Comparison of ENCODE assay signal across 15 cellular contexts in genomic region chr15:41895957-41896356, GRCh38. TPM values are rescaled to one million over a fixed set of nuclear protein-coding genes. Genes with fewer than 3 reads are reported as not detected.
DNase-seq lines count a peak whose midpoint lies in the region; ATAC-seq and TF ChIP-seq lines count a peak whose summit lies in the region.
"Had no signal": no experiment of that assay in that cellular context is flagged by ENCODE, and none has a peak within 500 bp of the region (broad histone marks: within the 10 kb centered on the region; RNA-seq: fewer than 3 reads in every experiment).

No MANE protein-coding gene starts in this region.

- H3K4me3 Mint-ChIP-seq in activated naive CD8-positive, alpha-beta T cell = no peak overlapping the region
- no peak overlapping the region for H3K4me3 Mint-ChIP-seq in activated naive CD8-positive, alpha-beta T cell treated with anti-CD3 and anti-CD28 coated beads, Interleukin-2, amount 50 U/mL, for 24 hours
- H3K4me3 Mint-ChIP-seq in IgD-negative memory B cell = no peak overlapping the region
- no peak overlapping the region for H3K4me3 Mint-ChIP-seq in chondrocyte (ENCODE audit: unreplicated experiment)
- no peak overlapping the region for H3K4me3 Mint-ChIP-seq in stimulated activated memory B cell treated with anti-CD40 and anti-IgM and Interleukin-4, amounts not matched to agents 10 μg/mL and 1 μg/mL and 100 μg/mL, for 72 hours

- peak overlapping the region; percentile 80 for H3K27ac Mint-ChIP-seq in activated naive CD8-positive, alpha-beta T cell
- H3K27ac Mint-ChIP-seq in activated naive CD8-positive, alpha-beta T cell treated with anti-CD3 and anti-CD28 coated beads, Interleukin-2, amount 50 U/mL, for 24 hours = no peak overlapping the region
- H3K27ac Mint-ChIP-seq in IgD-negative memory B cell (peak overlapping the region; percentile 88 to 98 (median 97)), chondrocyte (ENCODE audit: unreplicated experiment) (peak overlapping the region; percentile 8)
- H3K27ac Mint-ChIP-seq in stimulated activated memory B cell treated with anti-CD40 and anti-IgM and Interleukin-4, amounts not matched to agents 10 μg/mL and 1 μg/mL and 100 μg/mL, for 72 hours = peak overlapping the region; percentile 94

- DNase-seq in activated naive CD8-positive, alpha-beta T cell treated with anti-CD3 and anti-CD28 coated beads, Interleukin-2, amount 50 U/mL, for 24 hours = no peak
- DNase-seq in chondrocyte (ENCODE audit: low spot score) (no peak), NCI-H774 (lab: John Stamatoyannopoulos, UW) (no peak)
- DNase-seq: aorta, caudate nucleus, DND-41, dorsolateral prefrontal cortex, KG1, left lung, NCI-H524, SK-N-SH had no signal

- H3K27me3 Mint-ChIP-seq in activated naive CD8-positive, alpha-beta T cell = no peaks in the 10 kb centered on the region
- no peaks in the 10 kb centered on the region for H3K27me3 Mint-ChIP-seq in activated naive CD8-positive, alpha-beta T cell treated with anti-CD3 and anti-CD28 coated beads, Interleukin-2, amount 50 U/mL, for 24 hours
- H3K27me3 Mint-ChIP-seq in IgD-negative memory B cell (no peaks in the 10 kb centered on the region), chondrocyte (ENCODE audit: low read depth) (no peaks in the 10 kb centered on the region)
- H3K27me3 Mint-ChIP-seq in stimulated activated memory B cell treated with anti-CD40 and anti-IgM and Interleukin-4, amounts not matched to agents 10 μg/mL and 1 μg/mL and 100 μg/mL, for 72 hours = no peaks in the 10 kb centered on the region

- no peak for TF ChIP-seq CTCF in chondrocyte (IDR thresholded peaks at IDR 0.05)

- no peaks in the 10 kb centered on the region for H3K36me3 Mint-ChIP-seq in activated naive CD8-positive, alpha-beta T cell
- no peaks in the 10 kb centered on the region for H3K36me3 Mint-ChIP-seq in activated naive CD8-positive, alpha-beta T cell treated with anti-CD3 and anti-CD28 coated beads, Interleukin-2, amount 50 U/mL, for 24 hours (ENCODE audit: low read depth)
- no peaks in the 10 kb centered on the region for H3K36me3 Mint-ChIP-seq in IgD-negative memory B cell
- peaks cover 11% of the 10 kb centered on the region for H3K36me3 Mint-ChIP-seq in chondrocyte (ENCODE audit: low read depth)
- H3K36me3 Mint-ChIP-seq in stimulated activated memory B cell treated with anti-CD40 and anti-IgM and Interleukin-4, amounts not matched to agents 10 μg/mL and 1 μg/mL and 100 μg/mL, for 72 hours = peaks cover 15% of the 10 kb centered on the region

- no peak for ATAC-seq in activated naive CD8-positive, alpha-beta T cell treated with anti-CD3 and anti-CD28 coated beads, Interleukin-2, amount 50 U/mL, for 24 hours
- ATAC-seq in stimulated activated memory B cell treated with anti-CD40 and anti-IgM and Interleukin-4, amounts not matched to agents 10 μg/mL and 1 μg/mL and 100 μg/mL, for 72 hours = no peak
- no peak for ATAC-seq in GM21529 (IDR thresholded peaks at IDR 0.05; ENCODE audit: unreplicated experiment)

- H3K4me1 Mint-ChIP-seq in activated naive CD8-positive, alpha-beta T cell (ENCODE audit: low read depth) = peaks cover 35% of the 10 kb centered on the region
- peaks cover 25% of the 10 kb centered on the region for H3K4me1 Mint-ChIP-seq in activated naive CD8-positive, alpha-beta T cell treated with anti-CD3 and anti-CD28 coated beads, Interleukin-2, amount 50 U/mL, for 24 hours
- H3K4me1 Mint-ChIP-seq in IgD-negative memory B cell (peaks cover 12 to 22% (median 20%) of the 10 kb centered on the region in 3 donors), chondrocyte (ENCODE audit: low read depth) (peaks cover 18% of the 10 kb centered on the region)
- H3K4me1 Mint-ChIP-seq in stimulated activated memory B cell treated with anti-CD40 and anti-IgM and Interleukin-4, amounts not matched to agents 10 μg/mL and 1 μg/mL and 100 μg/mL, for 72 hours = peaks cover 37% of the 10 kb centered on the region

- no peaks in the 10 kb centered on the region for H3K9me3 Mint-ChIP-seq in activated naive CD8-positive, alpha-beta T cell (ENCODE audit: low read depth)
- H3K9me3 Mint-ChIP-seq in activated naive CD8-positive, alpha-beta T cell treated with anti-CD3 and anti-CD28 coated beads, Interleukin-2, amount 50 U/mL, for 24 hours = no peaks in the 10 kb centered on the region
- no peaks in the 10 kb centered on the region for H3K9me3 Mint-ChIP-seq in IgD-negative memory B cell
- H3K9me3 Mint-ChIP-seq in chondrocyte (ENCODE audit: low read depth) = no peaks in the 10 kb centered on the region
- H3K9me3 Mint-ChIP-seq in stimulated activated memory B cell treated with anti-CD40 and anti-IgM and Interleukin-4, amounts not matched to agents 10 μg/mL and 1 μg/mL and 100 μg/mL, for 72 hours = no peaks in the 10 kb centered on the region

RNA-seq across cellular contexts. Expression of gene SPTBN5, which starts 2.1 kb away (rescaled TPM):
- not detected for polyA plus RNA-seq in IgD-negative memory B cell
- 2.2 to 3.8 TPM (median 2.9 TPM) in 3 replicates for total RNA-seq in chondrocyte

RNA-seq across cellular contexts. Expression of gene PLA2G4B, which starts 57.3 kb away (rescaled TPM):
- polyA plus RNA-seq in IgD-negative memory B cell = 1.3 TPM
- total RNA-seq in chondrocyte = 2.1 to 3.4 TPM (median 2.9 TPM) in 3 replicates
